ENCODE assay signal across 21 cellular contexts in the genomic region with DNA sequence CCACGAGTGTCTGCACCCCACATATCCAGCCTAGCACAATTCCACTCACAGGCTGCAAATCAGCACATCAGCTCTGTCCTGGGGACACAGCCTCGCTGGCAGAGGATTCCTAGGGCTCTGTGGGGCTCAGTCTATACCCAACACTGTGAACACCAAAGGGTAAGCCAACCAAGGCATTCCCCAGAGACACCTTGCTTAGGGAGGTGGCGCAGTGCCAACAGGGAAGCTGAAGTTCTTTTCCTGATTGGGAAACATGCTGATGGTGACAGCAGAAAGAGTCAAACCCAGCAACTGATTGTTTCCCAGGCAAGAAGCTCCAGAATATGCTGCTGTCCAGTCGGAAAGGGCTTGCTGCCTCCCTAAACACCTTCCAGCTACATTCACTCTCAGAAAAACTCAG. TPM values are rescaled to one million over a fixed set of nuclear protein-coding genes. Genes with fewer than 3 reads are reported as not detected.
A peak's percentile ranks its signal among the peaks of the same experiment; 100 is the strongest.
DNase-seq lines count a peak whose midpoint lies in the region; ATAC-seq, FAIRE-seq and TF ChIP-seq lines count a peak whose summit lies in the region.
"Had no signal": no experiment of that assay in that cellular context is flagged by ENCODE, and none has a peak within 500 bp of the region (broad histone marks: within the 10 kb centered on the region; RNA-seq: fewer than 3 reads in every experiment).

No MANE protein-coding gene starts in this region.

- no peak overlapping the region for H3K27ac Mint-ChIP-seq in CD4-positive, alpha-beta memory T cell
- no peak overlapping the region for H3K27ac Mint-ChIP-seq in neural progenitor cell
- H3K27ac Mint-ChIP-seq: GM23338 had no signal

- peaks cover 0 to 3% (median 0%) of the 10 kb centered on the region in 8 donors for H3K9me3 Mint-ChIP-seq in CD4-positive, alpha-beta memory T cell
- H3K9me3 Mint-ChIP-seq in neural progenitor cell: peaks cover 3% of the 10 kb centered on the region

- H3K36me3 ChIP-seq in bronchial epithelial cell (ENCODE audit: control insufficient read depth, insufficient read depth, low read length): no peaks in the 10 kb centered on the region
- H3K36me3 ChIP-seq in lung (ENCODE audit: control insufficient read depth in 2 of 2, insufficient read depth in 2 of 2, low read length in 2 of 2): no peaks in the 10 kb centered on the region
- H3K36me3 ChIP-seq in CD4-positive, alpha-beta memory T cell (ENCODE audit: insufficient read depth, low read length): no peaks in the 10 kb centered on the region
- H3K36me3 ChIP-seq in neural progenitor cell: no peaks in the 10 kb centered on the region
- H3K36me3 ChIP-seq: BLaER1 treated with 17β-estradiol and CSF1 and Interleukin-3, amounts not matched to agents 10 nM and 100 nM had no signal

- CTCF ChIA-PET in CD4-positive, alpha-beta memory T cell (lab: Charles Lee; ENCODE audit: partially characterized antibody): no interaction called here

- POLR2A ChIA-PET in CD4-positive, alpha-beta memory T cell (lab: Charles Lee; ENCODE audit: partially characterized antibody): no interaction called here

- H3K27me3 Mint-ChIP-seq in CD4-positive, alpha-beta memory T cell: peaks cover 11 to 29% of the 10 kb centered on the region in 2 donors
- H3K27me3 Mint-ChIP-seq in neural progenitor cell (ENCODE audit: insufficient read depth, low read depth): peaks cover 9% of the 10 kb centered on the region

- no peak for ATAC-seq in lung (ENCODE audit: insufficient read depth, low FRiP score)
- ATAC-seq: GM23338, Panc1, Right ventricle myocardium inferior had no signal

- no peaks in the 10 kb centered on the region for H4K20me1 ChIP-seq in neural progenitor cell (ENCODE audit: low read depth)
- H4K20me1 ChIP-seq: BLaER1 treated with 17β-estradiol and CSF1 and Interleukin-3, amounts not matched to agents 10 nM and 100 nM had no signal

- DNase-seq in DMS53 (lab: John Stamatoyannopoulos, UW): peak; percentile 28
- no peak for DNase-seq in DMS53 treated with DMSO at 0.1 percent for 48 hours (lab: John Stamatoyannopoulos, UW; ENCODE audit: unreplicated experiment)
- peak; percentile 12 for DNase-seq in HT-29 (ENCODE audit: low spot score)
- DNase-seq in bronchial epithelial cell (ENCODE audit: low read depth): peak; percentile 48
- DNase-seq in lung (ENCODE audit: low spot score): peak; percentile 22
- DNase-seq in CD4-positive, alpha-beta memory T cell: no peak
- DNase-seq in H4 (ENCODE audit: low spot score): no peak
- no peak for DNase-seq in neural progenitor cell (ENCODE audit: low spot score)
- DNase-seq: COR-L47, GF-D8, MM.1S, NCI-H1105, NCI-H187, NCI-H2227 treated with DMSO at 0.1 percent for 48 hours, NCI-H526 treated with DMSO at 0.1 percent for 48 hours, SK-N-SH had no signal

- H3K27ac ChIP-seq in lung (ENCODE audit: low read depth in 1 of 2, low read length in 1 of 2): no peak overlapping the region
- H3K27ac ChIP-seq in CD4-positive, alpha-beta memory T cell (ENCODE audit: low read depth, low read length): no peak overlapping the region
- no peak overlapping the region for H3K27ac ChIP-seq in neural progenitor cell
- H3K27ac ChIP-seq: BLaER1 treated with 17β-estradiol and CSF1 and Interleukin-3, amounts not matched to agents 10 nM and 100 nM; KMS-11 had no signal

- H3K4me3 ChIP-seq in bronchial epithelial cell (ENCODE audit: low read depth, low read length): no peak overlapping the region
- no peak overlapping the region for H3K4me3 ChIP-seq in lung
- H3K4me3 ChIP-seq in CD4-positive, alpha-beta memory T cell (ENCODE audit: low read length in 2 of 2): no peak overlapping the region
- no peak overlapping the region for H3K4me3 ChIP-seq in neural progenitor cell
- H3K4me3 ChIP-seq: BLaER1 treated with 17β-estradiol and CSF1 and Interleukin-3, amounts not matched to agents 10 nM and 100 nM; GM23338 had no signal

- H3K27me3 ChIP-seq in bronchial epithelial cell (ENCODE audit: control insufficient read depth, insufficient read depth, low read length) (no peaks in the 10 kb centered on the region), lung (ENCODE audit: control insufficient read depth, insufficient read depth) (no peaks in the 10 kb centered on the region), neural progenitor cell (no peaks in the 10 kb centered on the region)
- no peaks in the 10 kb centered on the region for H3K27me3 ChIP-seq in CD4-positive, alpha-beta memory T cell (ENCODE audit: insufficient read depth, low read length)
- H3K27me3 ChIP-seq: BLaER1 treated with 17β-estradiol and CSF1 and Interleukin-3, amounts not matched to agents 10 nM and 100 nM had no signal

- no peaks in the 10 kb centered on the region for H3K36me3 Mint-ChIP-seq in CD4-positive, alpha-beta memory T cell
- no peaks in the 10 kb centered on the region for H3K36me3 Mint-ChIP-seq in neural progenitor cell

- H3K4me3 Mint-ChIP-seq in CD4-positive, alpha-beta memory T cell: no peak overlapping the region
- H3K4me3 Mint-ChIP-seq in neural progenitor cell: no peak overlapping the region
- H3K4me3 Mint-ChIP-seq: GM23338 had no signal

- H3K9ac ChIP-seq in neural progenitor cell: no peak overlapping the region
- H3K9ac ChIP-seq: BLaER1 treated with 17β-estradiol and CSF1 and Interleukin-3, amounts not matched to agents 10 nM and 100 nM; KMS-11; SK-N-SH had no signal

- H3K4me2 ChIP-seq in neural progenitor cell: no peak overlapping the region
- H3K4me2 ChIP-seq: BLaER1 treated with 17β-estradiol and CSF1 and Interleukin-3, amounts not matched to agents 10 nM and 100 nM; GM23338; KMS-11; SK-N-SH had no signal

- TF ChIP-seq CTCF in bronchial epithelial cell (IDR thresholded peaks at IDR 0.05; ENCODE audit: insufficient read depth, low read length, severe bottlenecking) (no peak), lung (IDR thresholded peaks at IDR 0.05; ENCODE audit: control extremely low read depth, extremely low read depth) (no peak), neural progenitor cell (IDR thresholded peaks at IDR 0.05) (no peak)

- 81 to 84% methylated on average over 4 of the region's 4 CpGs for WGBS in lung, 2 donors

- no peaks in the 10 kb centered on the region for H3K4me1 Mint-ChIP-seq in CD4-positive, alpha-beta memory T cell
- no peaks in the 10 kb centered on the region for H3K4me1 Mint-ChIP-seq in neural progenitor cell
- H3K4me1 Mint-ChIP-seq: GM23338 had no signal

- FAIRE-seq in bronchial epithelial cell (lab: Jason Lieb, UNC): peak; percentile 86

- no peak overlapping the region for H2AFZ ChIP-seq in neural progenitor cell (replicated peaks)
- H2AFZ ChIP-seq: GM23338 had no signal

- no peaks in the 10 kb centered on the region for H3K79me2 ChIP-seq in neural progenitor cell (ENCODE audit: low read depth)

- no peaks in the 10 kb centered on the region for H3F3A ChIP-seq in neural progenitor cell (ENCODE audit: low read depth)

- H3K4me1 ChIP-seq in lung (ENCODE audit: control insufficient read depth in 2 of 2, insufficient read depth in 2 of 2, low read length in 2 of 2): no peaks in the 10 kb centered on the region
- H3K4me1 ChIP-seq in CD4-positive, alpha-beta memory T cell (ENCODE audit: insufficient read depth, low read length): no peaks in the 10 kb centered on the region
- no peaks in the 10 kb centered on the region for H3K4me1 ChIP-seq in neural progenitor cell
- H3K4me1 ChIP-seq: BLaER1 treated with 17β-estradiol and CSF1 and Interleukin-3, amounts not matched to agents 10 nM and 100 nM had no signal

- H3K9me3 ChIP-seq in lung (ENCODE audit: control insufficient read depth in 2 of 2, insufficient read depth in 1 of 2, low read length in 1 of 2): no peaks in the 10 kb centered on the region
- H3K9me3 ChIP-seq in CD4-positive, alpha-beta memory T cell (ENCODE audit: control insufficient read depth in 1 of 2, low read length in 2 of 2): no peaks in the 10 kb centered on the region
- no peaks in the 10 kb centered on the region for H3K9me3 ChIP-seq in neural progenitor cell (ENCODE audit: low read depth)
- H3K9me3 ChIP-seq: BLaER1 treated with 17β-estradiol and CSF1 and Interleukin-3, amounts not matched to agents 10 nM and 100 nM; SK-N-SH had no signal

- intact Hi-C loops in CD4-positive, alpha-beta memory T cell (cut with micrococcal nuclease): no loop called here

RNA-seq across cellular contexts. Expression of a gene that starts 55.8 kb away (rescaled TPM):
- 7.0 and 9.7 TPM in 2 replicates for total RNA-seq in HT-29 (2014; rRNA removed; shearing (Covaris generic))
- total RNA-seq in bronchial epithelial cell (4.2 and 7.7 TPM in 2 replicates), lung (10 to 100 TPM; 13.4 to 19.0 TPM), neural progenitor cell (ENCODE audit: low replicate concordance) (21.3 and 27.9 TPM in 2 replicates)
- polyA plus RNA-seq in lung: 10 to 100 TPM; 11.5 to 47.3 TPM
- total RNA-seq in CD4-positive, alpha-beta memory T cell: 10 to 100 TPM; 44.4 to 48.7 TPM
- polyA plus RNA-seq in CD4-positive, alpha-beta memory T cell: 10 to 100 TPM; 24.3 to 34.2 TPM
- 2.0 and 3.5 TPM in 2 replicates for total RNA-seq in H4 (2014; rRNA removed; shearing (Covaris generic))

Comparison
In these comparisons a context has a peak if more than half of its experiments do, and no peak if none do; other contexts are left out.
1. DNase-seq: peak in DMS53 (single experiment), HT-29 (single experiment), bronchial epithelial cell (single experiment) and lung (single experiment); none in DMS53 treated with DMSO at 0.1 percent for 48 hours (single experiment), CD4-positive, alpha-beta memory T cell (0 of 5), H4 (single experiment) and neural progenitor cell (single experiment).